In genomic region chr21:45632897-45633260, GRCh38 we compare ENCODE assay signal across 15 cellular contexts. TPM values are rescaled to one million over a fixed set of nuclear protein-coding genes. Genes with fewer than 3 reads are reported as not detected.
DNase-seq lines count a peak whose midpoint lies in the region; FAIRE-seq and TF ChIP-seq lines count a peak whose summit lies in the region.
"Had no signal": no experiment of that assay in that cellular context is flagged by ENCODE, and none has a peak within 500 bp of the region (broad histone marks: within the 10 kb centered on the region; RNA-seq: fewer than 3 reads in every experiment).

No MANE protein-coding gene starts in this region.

- H3K36me3 Mint-ChIP-seq in astrocyte (ENCODE audit: low read depth, unreplicated experiment): peaks cover 1% of the 10 kb centered on the region
- H3K36me3 Mint-ChIP-seq: IgD-negative memory B cell had no signal

- H3K4me3 ChIP-seq in BLaER1: peak overlapping the region; percentile 46
- no peak overlapping the region for H3K4me3 ChIP-seq in astrocyte (ENCODE audit: insufficient read depth, low read depth, low read length)
- H3K4me3 ChIP-seq in osteoblast (ENCODE audit: insufficient read depth, low read length): no peak overlapping the region
- H3K4me3 ChIP-seq: SJSA1 had no signal

- H3K4me1 ChIP-seq in BLaER1 (peaks cover 87% of the 10 kb centered on the region), astrocyte (ENCODE audit: insufficient read depth, low read length) (no peaks in the 10 kb centered on the region), osteoblast (ENCODE audit: insufficient read depth, low read length) (peaks cover 4% of the 10 kb centered on the region)

- peak; percentile 25 for DNase-seq in GM13976 (ENCODE audit: low spot score)
- no peak for DNase-seq in astrocyte (ENCODE audit: low read depth)
- DNase-seq in osteoblast (ENCODE audit: insufficient read length, low spot score, missing footprints): peak; percentile 50
- DNase-seq in RCC 7860 (ENCODE audit: low spot score): no peak
- no peak for DNase-seq in stimulated activated CD8-positive, alpha-beta memory T cell treated with anti-CD3 and anti-CD28 coated beads, Interleukin-4, amount 100 ng/mL, for 48 hours
- no peak for DNase-seq in caudate nucleus (lab: John Stamatoyannopoulos, UW)
- DNase-seq: NCI-H1436 treated with DMSO at 0.1 percent for 48 hours, NCI-H2081, NCI-H524 had no signal

- H3K27ac ChIP-seq in BLaER1: peak overlapping the region; percentile 86
- no peak overlapping the region for H3K27ac ChIP-seq in astrocyte (ENCODE audit: low read depth, low read length)
- H3K27ac ChIP-seq in osteoblast (ENCODE audit: low read depth, low read length): no peak overlapping the region
- H3K27ac ChIP-seq in caudate nucleus (ENCODE audit: low read depth, low read length): no peak overlapping the region
- H3K27ac ChIP-seq: RWPE1, SJSA1 had no signal

- H3K9me3 Mint-ChIP-seq in astrocyte (ENCODE audit: unreplicated experiment): peaks cover 9% of the 10 kb centered on the region

- H3K27me3 Mint-ChIP-seq in astrocyte (ENCODE audit: low read depth, unreplicated experiment): peaks cover 24% of the 10 kb centered on the region
- H3K27me3 Mint-ChIP-seq: IgD-negative memory B cell had no signal

- H4K20me1 ChIP-seq in BLaER1 (no peaks in the 10 kb centered on the region), astrocyte (ENCODE audit: insufficient read depth, low read length) (no peaks in the 10 kb centered on the region), osteoblast (ENCODE audit: insufficient read depth, low read length) (no peaks in the 10 kb centered on the region)

- TF ChIP-seq CTCF in GM13976 (IDR thresholded peaks at IDR 0.05; ENCODE audit: borderline replicate concordance, control extremely low read depth, extremely low read depth, insufficient read depth, missing control alignments): no peak
- TF ChIP-seq CTCF in astrocyte (IDR thresholded peaks at IDR 0.05; ENCODE audit: insufficient read depth, low read depth, low read length): no peak
- TF ChIP-seq CTCF in osteoblast (IDR thresholded peaks at IDR 0.05; ENCODE audit: extremely low read depth, low read depth, low read length): no peak

- H3K4me2 ChIP-seq in BLaER1 (peak overlapping the region; percentile 76), astrocyte (ENCODE audit: low read length) (no peak overlapping the region), osteoblast (ENCODE audit: insufficient read depth, low read length) (no peak overlapping the region)

- H3K4me3 Mint-ChIP-seq in astrocyte (ENCODE audit: unreplicated experiment): no peak overlapping the region

- H3K27ac Mint-ChIP-seq in astrocyte (ENCODE audit: unreplicated experiment): peak overlapping the region; percentile 36

- H3K79me2 ChIP-seq in astrocyte (ENCODE audit: insufficient read depth, low read length) (no peaks in the 10 kb centered on the region), osteoblast (ENCODE audit: insufficient read depth, low read length) (no peaks in the 10 kb centered on the region)

- H2AFZ ChIP-seq in astrocyte (ENCODE audit: low read depth, low read length) (no peak overlapping the region), osteoblast (ENCODE audit: low read length) (no peak overlapping the region)

- H3K27me3 ChIP-seq in BLaER1 (no peaks in the 10 kb centered on the region), astrocyte (ENCODE audit: insufficient read depth, low read length) (peaks cover 2% of the 10 kb centered on the region), osteoblast (ENCODE audit: insufficient read depth, low read length) (peaks cover 7% of the 10 kb centered on the region)
- H3K27me3 ChIP-seq: SJSA1 had no signal

- in situ Hi-C loops in GM13976 (cut with MboI; ENCODE audit: low sequenced_read_pairs, unreplicated experiment): no loop called here

- FAIRE-seq in astrocyte (lab: Jason Lieb, UNC) (no peak), RCC 7860 (lab: Jason Lieb, UNC) (no peak)
- FAIRE-seq: GM18507 had no signal

- no peaks in the 10 kb centered on the region for H3K4me1 Mint-ChIP-seq in astrocyte (ENCODE audit: low read depth, unreplicated experiment)

- peaks cover 30% of the 10 kb centered on the region for H3K36me3 ChIP-seq in BLaER1
- H3K36me3 ChIP-seq in astrocyte (ENCODE audit: insufficient read depth, low read length): no peaks in the 10 kb centered on the region
- no peaks in the 10 kb centered on the region for H3K36me3 ChIP-seq in osteoblast (ENCODE audit: insufficient read depth, low read length)
- H3K36me3 ChIP-seq: SJSA1 had no signal

- H3K9ac ChIP-seq in BLaER1 (peak overlapping the region; percentile 63; the same call in 1 of the 2 replicates), astrocyte (ENCODE audit: low read length) (no peak overlapping the region)

- H3K9me3 ChIP-seq in BLaER1 (peaks cover 53% of the 10 kb centered on the region), astrocyte (ENCODE audit: insufficient read depth, low read depth, low read length) (peaks cover 8% of the 10 kb centered on the region), osteoblast (ENCODE audit: low read depth, low read length) (no peaks in the 10 kb centered on the region)

RNA-seq across cellular contexts. Expression of gene PCBP3, which starts 10.6 kb away (rescaled TPM):
- total RNA-seq in astrocyte (1.8 and 2.5 TPM in 2 replicates), osteoblast (1.1 and 1.2 TPM in 2 replicates)
- total RNA-seq: HT-29 had no signal

Comparison
In these comparisons a context has a peak if more than half of its experiments do, and no peak if none do; other contexts are left out.
1. DNase-seq: peak in GM13976 (single experiment) and osteoblast (single experiment); none in astrocyte (single experiment), RCC 7860 (single experiment), stimulated activated CD8-positive, alpha-beta memory T cell treated with anti-CD3 and anti-CD28 coated beads, Interleukin-4, amount 100 ng/mL, for 48 hours (single experiment) and caudate nucleus (0 of 61).